22 cellular contexts compared by ENCODE assay signal in the genomic region with DNA sequence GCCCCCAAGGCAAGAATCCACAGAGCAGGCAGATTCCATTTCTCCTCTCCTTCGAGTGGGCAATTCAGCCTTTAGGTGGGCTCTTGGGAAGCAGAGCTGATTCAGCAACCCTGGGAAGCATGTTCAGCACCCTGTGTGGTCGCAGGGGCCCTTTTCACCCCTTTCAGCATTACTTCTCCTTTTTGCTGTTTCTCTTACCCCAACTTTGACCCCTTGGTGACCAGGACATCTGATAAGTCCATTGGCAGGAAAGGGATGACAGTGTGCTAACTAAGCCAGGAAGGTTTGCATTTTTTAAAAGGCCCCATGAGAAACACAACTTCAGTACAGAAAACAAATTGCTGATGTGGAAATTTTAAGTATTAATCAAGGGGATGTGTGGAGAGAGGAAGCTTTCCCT.
"Had no signal": no experiment of that assay in that cellular context is flagged by ENCODE, and none has a peak within 500 bp of the region (broad histone marks: within the 10 kb centered on the region; RNA-seq: fewer than 3 reads in every experiment).

No MANE protein-coding gene starts in this region.

- H3K27me3 ChIP-seq: breast epithelium, colonic mucosa, esophagus squamous epithelium, gastroesophageal sphincter, transverse colon, uterus had no signal

- H3K4me3 ChIP-seq: breast epithelium, colonic mucosa, esophagus squamous epithelium, gastroesophageal sphincter, lower lobe of right lung, mucosa of descending colon, transverse colon, uterus had no signal

- H3K9me3 ChIP-seq: colonic mucosa, esophagus squamous epithelium, gastroesophageal sphincter, lower lobe of right lung, mucosa of descending colon, transverse colon, uterus had no signal

- H3K79me2 ChIP-seq: parathyroid adenoma had no signal

- H2AFZ ChIP-seq: parathyroid adenoma had no signal

- H3K36me3 ChIP-seq: breast epithelium, colonic mucosa, esophagus squamous epithelium, gastroesophageal sphincter, lower lobe of right lung, transverse colon, uterus had no signal

- H3K9ac ChIP-seq: parathyroid adenoma had no signal

- DNase-seq: activated B cell treated with CpG ODN at 0.5 μM for 24 hours; activated CD4-positive, alpha-beta T cell treated with anti-CD3 and anti-CD28 coated beads for 36 hours; activated CD4-positive, alpha-beta T cell treated with anti-CD3 and anti-CD28 coated beads, Interleukin-2, amount 50 U/mL, for 4 hours; activated CD8-positive, alpha-beta memory T cell treated with anti-CD3 and anti-CD28 coated beads for 24 hours; activated CD8-positive, alpha-beta memory T cell treated with anti-CD3 and anti-CD28 coated beads, Interleukin-2, amount 50 U/mL, for 4 hours; activated naive CD4-positive, alpha-beta T cell; activated T-cell treated with anti-CD3 and anti-CD28 coated beads, Interleukin-2, amount 50 U/mL, for 24 hours; colonic mucosa; esophagus squamous epithelium; head of caudate nucleus; lower lobe of right lung; mesendoderm; mucosa of descending colon; nephron progenitor cell; nucleus accumbens; right cardiac atrium; stimulated activated naive B cell treated with anti-CD40 and anti-IgM and Interleukin-4, amounts not matched to agents 10 μg/mL and 1 μg/mL and 100 μg/mL, for 72 hours; transverse colon; uterus had no signal

- H3K4me1 ChIP-seq: breast epithelium, colonic mucosa, gastroesophageal sphincter, lower lobe of right lung, parathyroid adenoma, transverse colon, uterus had no signal

- ATAC-seq: activated CD4-positive, alpha-beta T cell treated with anti-CD3 and anti-CD28 coated beads for 36 hours; gastroesophageal sphincter; lower lobe of right lung; mucosa of descending colon; right cardiac atrium; stimulated activated naive B cell treated with anti-CD40 and anti-IgM and Interleukin-4, amounts not matched to agents 10 μg/mL and 1 μg/mL and 100 μg/mL, for 72 hours had no signal

- H3K27ac ChIP-seq: breast epithelium, colonic mucosa, esophagus squamous epithelium, gastroesophageal sphincter, lower lobe of right lung, parathyroid adenoma, transverse colon, uterus had no signal
